Comparison of ENCODE assay signal across 8 cellular contexts in the genomic region with DNA sequence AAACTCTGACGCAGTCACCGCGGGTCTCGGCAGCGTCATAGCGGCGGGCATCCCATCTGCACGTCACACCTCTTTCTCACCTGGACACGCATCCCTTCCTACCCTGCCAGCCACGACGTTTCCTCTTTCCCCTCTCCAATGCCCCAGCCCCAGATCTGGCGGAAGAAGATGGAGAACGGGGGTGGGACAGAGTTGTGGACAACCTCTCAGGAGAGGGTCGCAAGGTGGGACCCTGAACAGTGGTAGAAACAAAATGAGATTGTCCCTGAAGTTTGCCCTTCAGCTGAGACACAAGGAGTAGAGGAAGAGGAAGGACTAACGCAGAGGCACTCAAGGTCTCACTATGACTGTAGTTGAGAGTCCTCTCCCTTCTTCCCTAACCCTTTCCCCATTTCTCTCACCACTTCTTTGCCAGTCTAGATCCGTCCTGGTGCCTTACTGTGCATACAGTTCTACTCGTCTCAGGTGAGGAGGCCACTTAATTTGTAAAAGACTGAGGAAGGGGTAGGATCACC. TPM values are rescaled to one million over a fixed set of nuclear protein-coding genes. Genes with fewer than 3 reads are reported as not detected.
DNase-seq lines count a peak whose midpoint lies in the region; ATAC-seq, FAIRE-seq and TF ChIP-seq lines count a peak whose summit lies in the region.

No MANE protein-coding gene starts in this region.

- H3K4me2 ChIP-seq in OCI-LY3 (ENCODE audit: low read length) (peak overlapping the region; percentile 84), parathyroid adenoma (ENCODE audit: low read length) (peak overlapping the region; percentile 100)

- peaks cover 26% of the 10 kb centered on the region for H3K4me1 ChIP-seq in OCI-LY3 (ENCODE audit: low read length)
- H3K4me1 ChIP-seq in parathyroid adenoma, result peaks cover 10% of the 10 kb centered on the region

- H3K9me3 ChIP-seq in OCI-LY3 (ENCODE audit: insufficient read depth, low read length) (no peaks in the 10 kb centered on the region), parathyroid adenoma (ENCODE audit: control insufficient read depth, low read length) (no peaks in the 10 kb centered on the region)

- FAIRE-seq in RCC 7860 (lab: Jason Lieb, UNC), result no peak

- DNase-seq in GM12864 (ENCODE audit: low read depth) (no peak), epithelial cell of proximal tubule (ENCODE audit: low read depth) (no peak), 8988T (no peak), DMS 273 treated with DMSO at 0.1 percent for 48 hours (lab: John Stamatoyannopoulos, UW) (no peak), RCC 7860 (ENCODE audit: low spot score) (no peak)

- H3K27ac ChIP-seq in OCI-LY3 (ENCODE audit: low read length) (peak overlapping the region; percentile 81), parathyroid adenoma (peak overlapping the region; percentile 92)

- H3K36me3 ChIP-seq in OCI-LY3 (replicated peaks; ENCODE audit: low read depth, low read length) (peaks cover 2% of the 10 kb centered on the region), parathyroid adenoma (ENCODE audit: control insufficient read depth, insufficient read depth, low read length) (no peaks in the 10 kb centered on the region)

- TF ChIP-seq CTCF in GM12864 (IDR thresholded peaks at IDR 0.05; ENCODE audit: low read depth, low read length, missing control alignments) (no peak), OCI-LY3 (IDR thresholded peaks at IDR 0.05; ENCODE audit: low read depth, low read length) (no peak), epithelial cell of proximal tubule (conservative IDR thresholded peaks at IDR 0.05; ENCODE audit: low read depth, low read length) (no peak), parathyroid adenoma (IDR thresholded peaks at IDR 0.05) (no peak)

- H2AFZ ChIP-seq in OCI-LY3 (ENCODE audit: low read depth, low read length) (0 out of 2 replicates have a peak overlapping the region, but pooled peaks have one; percentile 61), parathyroid adenoma (peak overlapping the region; percentile 96)

- H3K27me3 ChIP-seq in OCI-LY3 (ENCODE audit: low read depth, low read length), result no peaks in the 10 kb centered on the region
- H3K27me3 ChIP-seq in parathyroid adenoma (ENCODE audit: control insufficient read depth, insufficient read depth, low read length), result no peaks in the 10 kb centered on the region

- H4K20me1 ChIP-seq in OCI-LY3 (ENCODE audit: insufficient read depth, low read length), result peaks cover 12% of the 10 kb centered on the region

- peak overlapping the region; percentile 89 for H3K9ac ChIP-seq in OCI-LY3 (ENCODE audit: low read length)
- peak overlapping the region; percentile 28 for H3K9ac ChIP-seq in parathyroid adenoma

- H3K4me3 ChIP-seq in GM12864 (ENCODE audit: low read depth, low read length), result peak overlapping the region; percentile 74
- H3K4me3 ChIP-seq in OCI-LY3 (ENCODE audit: low read length), result peak overlapping the region; percentile 97
- peak overlapping the region; percentile 87 for H3K4me3 ChIP-seq in epithelial cell of proximal tubule (ENCODE audit: low read depth, low read length)
- H3K4me3 ChIP-seq in parathyroid adenoma (ENCODE audit: low read depth, low read length), result peak overlapping the region; percentile 98

- H3K79me2 ChIP-seq in OCI-LY3 (ENCODE audit: low read length) (peaks cover 52% of the 10 kb centered on the region), parathyroid adenoma (peaks cover 23% of the 10 kb centered on the region)

- ATAC-seq in HG03520 (IDR thresholded peaks at IDR 0.05; ENCODE audit: unreplicated experiment), result no peak

RNA-seq across cellular contexts. Expression of gene TRIM39, which starts 0.6 kb away (rescaled TPM):
- total RNA-seq in epithelial cell of proximal tubule, result 9.8 and 14.2 TPM in 2 replicates

RNA-seq across cellular contexts. Expression of gene RPP21, which starts 17.7 kb away (rescaled TPM):
- 85.1 and 99.0 TPM in 2 replicates for total RNA-seq in epithelial cell of proximal tubule
